In the genomic region with DNA sequence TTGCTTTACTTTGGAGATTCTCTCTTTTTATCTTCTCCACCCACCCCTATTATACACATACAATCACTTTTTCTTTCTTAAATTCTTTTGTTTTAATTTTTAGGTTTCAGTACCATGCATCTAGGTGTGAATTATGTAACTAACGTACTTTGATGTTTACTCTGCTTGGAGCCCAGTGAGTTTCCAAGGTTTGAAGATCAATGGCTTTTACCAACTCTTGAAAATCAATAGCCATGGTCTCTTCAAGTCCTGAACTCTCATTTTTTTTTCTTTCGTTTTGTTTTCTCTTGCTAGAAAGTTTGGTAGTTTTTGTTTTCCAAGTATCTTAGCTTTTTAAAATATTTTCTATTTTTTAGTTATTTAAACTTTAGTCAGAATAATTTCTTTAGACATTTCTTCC, we compare ENCODE assay signal across 8 cellular contexts.
"Had no signal": no experiment of that assay in that cellular context is flagged by ENCODE, and none has a peak within 500 bp of the region (broad histone marks: within the 10 kb centered on the region; RNA-seq: fewer than 3 reads in every experiment).

No MANE protein-coding gene starts in this region.

- H3K4me3 ChIP-seq: GM23248, HAP-1 had no signal

- H2AFZ ChIP-seq: GM23248 had no signal

- DNase-seq: GM23248, GOT3, H7, HFFc6, IMR-90 had no signal

- H3K27ac Mint-ChIP-seq: HFFc6 had no signal

- H3K4me3 Mint-ChIP-seq: HFFc6 had no signal

- H3K4me1 ChIP-seq: HAP-1 had no signal

- H3K9me3 ChIP-seq: HAP-1 had no signal

- H3K9ac ChIP-seq: GM23248 had no signal

- ATAC-seq: HCT116 had no signal

- H3K36me3 ChIP-seq: HAP-1 had no signal

- H3K27ac ChIP-seq: GM23248, HL-60 had no signal
